In the genomic region with DNA sequence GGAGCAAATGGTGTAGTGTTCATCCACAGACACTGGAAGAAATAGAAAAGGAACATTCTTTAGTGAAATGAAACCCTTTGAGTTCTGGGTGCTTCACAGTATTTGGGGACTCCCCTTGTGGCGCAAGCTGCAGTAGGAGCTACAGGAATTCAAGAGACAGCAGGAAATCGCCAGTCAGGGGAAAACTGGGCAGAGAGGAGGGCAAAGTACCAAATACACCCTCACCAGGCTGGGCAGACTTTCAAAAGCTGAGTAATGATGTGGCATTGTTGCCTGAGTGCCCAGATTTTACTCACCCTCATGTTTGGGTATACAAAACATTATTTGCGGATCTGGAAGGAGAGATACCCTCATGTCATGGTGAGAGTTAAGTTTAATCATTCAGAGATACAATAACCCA, we compare ENCODE assay signal across 12 cellular contexts.
DNase-seq lines count a peak whose midpoint lies in the region; ATAC-seq, FAIRE-seq and TF ChIP-seq lines count a peak whose summit lies in the region.
"Had no signal": no experiment of that assay in that cellular context is flagged by ENCODE, and none has a peak within 500 bp of the region (broad histone marks: within the 10 kb centered on the region; RNA-seq: fewer than 3 reads in every experiment).

No MANE protein-coding gene starts in this region.

- H3K36me3 Mint-ChIP-seq in HFFc6 (ENCODE audit: low read depth), result no peaks in the 10 kb centered on the region
- H3K36me3 Mint-ChIP-seq in astrocyte (ENCODE audit: low read depth, unreplicated experiment), result no peaks in the 10 kb centered on the region

- H3K79me2 ChIP-seq in astrocyte (ENCODE audit: insufficient read depth, low read length) (no peaks in the 10 kb centered on the region), hepatocyte (no peaks in the 10 kb centered on the region)

- H3K4me3 Mint-ChIP-seq in HFFc6, result peak overlapping the region; percentile 81
- no peak overlapping the region for H3K4me3 Mint-ChIP-seq in astrocyte (ENCODE audit: unreplicated experiment)

- 86% methylated on average over 3 of the region's 3 CpGs for WGBS in hepatocyte (ENCODE audit: low lambda C conversion rate, missing lambda C conversion rate)

- POLR2A ChIA-PET in AG04450 (lab: Yijun Ruan, JAX), result no interaction called here

- H3K27me3 ChIP-seq in AG04450 (ENCODE audit: control insufficient read depth, insufficient read depth, low read length) (no peaks in the 10 kb centered on the region), astrocyte (ENCODE audit: insufficient read depth, low read length) (no peaks in the 10 kb centered on the region), hepatocyte (no peaks in the 10 kb centered on the region)
- H3K27me3 ChIP-seq: esophagus muscularis mucosa had no signal

- H3K9me3 ChIP-seq in AG04450 (ENCODE audit: control insufficient read depth, insufficient read depth, low read length), result no peaks in the 10 kb centered on the region
- H3K9me3 ChIP-seq in astrocyte (ENCODE audit: insufficient read depth, low read depth, low read length), result no peaks in the 10 kb centered on the region
- no peaks in the 10 kb centered on the region for H3K9me3 ChIP-seq in hepatocyte (ENCODE audit: low read depth)
- H3K9me3 ChIP-seq: esophagus muscularis mucosa had no signal

- CTCF ChIA-PET in AG04450 (lab: Charles Lee), result interaction anchor here (0.6 to 3.5 kb wide), 9 partner anchors 10 to 924 kb away, joined by 3 to 15 read pairs (median 5); no protein-coding TSS in a partner anchor

- no peaks in the 10 kb centered on the region for H3K9me2 ChIP-seq in hepatocyte (replicated peaks; ENCODE audit: insufficient read depth)

- H3K36me3 ChIP-seq in astrocyte (ENCODE audit: insufficient read depth, low read length), result no peaks in the 10 kb centered on the region
- H3K36me3 ChIP-seq in hepatocyte (replicated peaks; ENCODE audit: insufficient read depth, low read depth), result no peaks in the 10 kb centered on the region
- H3K36me3 ChIP-seq: esophagus muscularis mucosa had no signal

- H3K9ac ChIP-seq in astrocyte (ENCODE audit: low read length), result peak overlapping the region; percentile 71

- DNase-seq in AG04450 (ENCODE audit: low read depth, low spot score) (no peak), HFFc6 (peak; percentile 64), astrocyte (ENCODE audit: low read depth) (peak; percentile 55), left lobe of liver (ENCODE audit: low spot score) (peak; percentile 75), NCI-H2107 (lab: John Stamatoyannopoulos, UW) (no peak), hepatocyte (ENCODE audit: low spot score) (no peak)
- DNase-seq: DMS79 treated with DMSO at 0.1 percent for 48 hours, NCI-H1092 had no signal

- H3K27me3 Mint-ChIP-seq in HFFc6 (ENCODE audit: insufficient read depth) (peaks cover 3% of the 10 kb centered on the region), astrocyte (ENCODE audit: low read depth, unreplicated experiment) (no peaks in the 10 kb centered on the region)

- peaks cover 22% of the 10 kb centered on the region for H3K4me1 ChIP-seq in astrocyte (ENCODE audit: insufficient read depth, low read length)
- H3K4me1 ChIP-seq in hepatocyte (ENCODE audit: insufficient read depth), result no peaks in the 10 kb centered on the region

- H3K4me2 ChIP-seq in astrocyte (ENCODE audit: low read length) (peak overlapping the region; percentile 81), hepatocyte (no peak overlapping the region)

- H3K4me3 ChIP-seq in AG04450 (ENCODE audit: low read depth, low read length) (peak overlapping the region; percentile 21), astrocyte (ENCODE audit: insufficient read depth, low read depth, low read length) (peak overlapping the region; percentile 41), hepatocyte (no peak overlapping the region)
- H3K4me3 ChIP-seq: esophagus muscularis mucosa had no signal

- H3K4me1 Mint-ChIP-seq in HFFc6 (ENCODE audit: low read depth), result peaks cover 30% of the 10 kb centered on the region
- H3K4me1 Mint-ChIP-seq in astrocyte (ENCODE audit: low read depth, unreplicated experiment), result peaks cover 22% of the 10 kb centered on the region

- ATAC-seq in left lobe of liver (peak; percentile 92), GM19395 (IDR thresholded peaks at IDR 0.05; ENCODE audit: unreplicated experiment) (no peak), GM19324 (IDR thresholded peaks at IDR 0.05; ENCODE audit: low FRiP score, unreplicated experiment) (no peak)
- ATAC-seq: Right ventricle myocardium inferior had no signal

- H3K27ac ChIP-seq in AG04450 (ENCODE audit: low read depth, low read length) (peak overlapping the region; percentile 85), astrocyte (ENCODE audit: low read depth, low read length) (peak overlapping the region; percentile 94), hepatocyte (no peak overlapping the region)
- H3K27ac ChIP-seq: esophagus muscularis mucosa had no signal

- FAIRE-seq in astrocyte (lab: Jason Lieb, UNC), result peak; percentile 59

- H3K9me3 Mint-ChIP-seq in HFFc6 (no peaks in the 10 kb centered on the region), astrocyte (ENCODE audit: unreplicated experiment) (no peaks in the 10 kb centered on the region)

- peaks cover 2% of the 10 kb centered on the region for H4K20me1 ChIP-seq in astrocyte (ENCODE audit: insufficient read depth, low read length)
- no peaks in the 10 kb centered on the region for H4K20me1 ChIP-seq in hepatocyte (ENCODE audit: insufficient read depth, poor library complexity, severe bottlenecking)

- H3K27ac Mint-ChIP-seq in HFFc6 (peak overlapping the region; percentile 94), astrocyte (ENCODE audit: unreplicated experiment) (peak overlapping the region; percentile 91)

- H2AFZ ChIP-seq in astrocyte (ENCODE audit: low read depth, low read length), result no peak overlapping the region
- H2AFZ ChIP-seq in hepatocyte, result no peak overlapping the region

- TF ChIP-seq CTCF in AG04450 (IDR thresholded peaks at IDR 0.05; ENCODE audit: low read depth, low read length) (no peak; the same call in 1 of the 2 replicates), HFFc6 (IDR thresholded peaks at IDR 0.05) (no peak), astrocyte (IDR thresholded peaks at IDR 0.05; ENCODE audit: insufficient read depth, low read depth, low read length) (peak; percentile 12), hepatocyte (IDR thresholded peaks at IDR 0.05; ENCODE audit: poor library complexity) (no peak)

Comparison
In these comparisons a context has a peak if more than half of its experiments do, and no peak if none do; other contexts are left out.
1. DNase-seq: peak in HFFc6 (single experiment), astrocyte (single experiment) and left lobe of liver (single experiment); none in AG04450 (single experiment), NCI-H2107 (single experiment) and hepatocyte (single experiment).